ENCODE assay signal across 8 cellular contexts in the genomic region with DNA sequence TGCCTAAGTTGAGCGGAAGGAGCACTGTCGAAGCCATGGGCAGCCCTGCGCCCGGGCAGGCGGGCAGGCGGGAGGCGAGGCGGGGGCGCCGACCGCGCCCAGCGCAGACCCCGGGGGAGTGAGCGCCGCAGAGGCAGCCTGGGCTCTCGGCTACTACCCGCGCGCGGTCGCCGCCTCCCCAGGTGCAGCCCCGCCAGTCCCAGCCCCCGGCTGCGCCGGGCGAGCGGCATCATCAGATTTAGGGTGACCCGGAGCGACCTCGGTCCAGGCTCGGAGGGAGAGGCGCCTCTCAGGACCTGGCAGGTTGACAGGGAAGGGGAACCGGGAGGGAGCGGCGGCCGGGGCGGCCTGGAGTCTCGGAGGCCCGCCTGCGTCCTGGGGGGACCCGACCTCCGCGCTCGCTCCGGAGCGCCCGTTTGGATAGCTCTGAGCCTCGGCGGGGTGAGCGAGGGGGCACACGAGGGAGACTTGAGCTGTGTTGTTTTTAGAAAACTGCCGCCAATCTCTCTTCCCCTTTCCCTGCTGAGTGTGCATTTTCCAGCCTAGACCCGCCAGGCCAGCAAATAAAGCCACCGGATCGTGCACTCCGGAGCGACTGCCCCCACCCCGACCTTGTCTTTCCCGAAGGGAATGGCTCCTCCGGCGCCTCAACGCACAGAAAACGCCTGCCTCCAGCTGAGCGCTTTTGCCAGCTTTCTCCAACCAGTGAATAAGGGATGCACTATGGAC. TPM values are rescaled to one million over a fixed set of nuclear protein-coding genes. Genes with fewer than 3 reads are reported as not detected.
A peak's percentile ranks its signal among the peaks of the same experiment; 100 is the strongest.
DNase-seq lines count a peak whose midpoint lies in the region; ATAC-seq and TF ChIP-seq lines count a peak whose summit lies in the region.

No MANE protein-coding gene starts in this region.

- WGBS in gastroesophageal sphincter (ENCODE audit: low coverage in 1 of 2), 2 donors, result 0% methylated on average over 2 to 3 of the region's 66 CpGs

- H3K9me3 Mint-ChIP-seq in WTC11, result no peaks in the 10 kb centered on the region
- H3K9me3 Mint-ChIP-seq in neural progenitor cell, result no peaks in the 10 kb centered on the region

- no peak overlapping the region for H3K9ac ChIP-seq in neural progenitor cell

- no peak overlapping the region for H3K27ac Mint-ChIP-seq in WTC11
- H3K27ac Mint-ChIP-seq in neural progenitor cell, result peak overlapping the region; percentile 72

- H3K36me3 ChIP-seq in gastroesophageal sphincter (no peaks in the 10 kb centered on the region), neural progenitor cell (no peaks in the 10 kb centered on the region)

- peak; percentile 29 for ATAC-seq in WTC11
- ATAC-seq in gastroesophageal sphincter, result no peak
- no peak for ATAC-seq in GM19324 (IDR thresholded peaks at IDR 0.05; ENCODE audit: low FRiP score, unreplicated experiment)
- ATAC-seq in GM19023 (IDR thresholded peaks at IDR 0.05; ENCODE audit: unreplicated experiment), result no peak

- peaks cover 31% of the 10 kb centered on the region for H3F3A ChIP-seq in neural progenitor cell (ENCODE audit: low read depth)

- H3K27me3 ChIP-seq in gastroesophageal sphincter (no peaks in the 10 kb centered on the region), neural progenitor cell (peaks cover 74% of the 10 kb centered on the region)

- H3K4me1 Mint-ChIP-seq in WTC11 (peaks cover 24% of the 10 kb centered on the region), neural progenitor cell (peaks cover 35% of the 10 kb centered on the region)

- TF ChIP-seq POLR2A in gastroesophageal sphincter (IDR thresholded peaks at IDR 0.05), result no peak

- POLR2A ChIA-PET in WTC11 (lab: Charles Lee), result no interaction called here

- H3K36me3 Mint-ChIP-seq in WTC11 (no peaks in the 10 kb centered on the region), neural progenitor cell (no peaks in the 10 kb centered on the region)

- CTCF ChIA-PET in WTC11 (lab: Charles Lee), result no interaction called here

- TF ChIP-seq CTCF in WTC11 (IDR thresholded peaks at IDR 0.05) (no peak), gastroesophageal sphincter (IDR thresholded peaks at IDR 0.05) (no peak), neural progenitor cell (IDR thresholded peaks at IDR 0.05) (no peak)

- TF ChIP-seq EP300 in gastroesophageal sphincter (IDR thresholded peaks at IDR 0.05), result no peak

- H3K9me3 ChIP-seq in gastroesophageal sphincter (no peaks in the 10 kb centered on the region), neural progenitor cell (ENCODE audit: low read depth) (no peaks in the 10 kb centered on the region)

- peak overlapping the region; percentile 97 for H3K4me2 ChIP-seq in neural progenitor cell

- H3K4me3 Mint-ChIP-seq in WTC11 (peak overlapping the region; percentile 87), neural progenitor cell (peak overlapping the region; percentile 98)

- H3K79me2 ChIP-seq in neural progenitor cell (ENCODE audit: low read depth), result no peaks in the 10 kb centered on the region

- H2AFZ ChIP-seq in neural progenitor cell (replicated peaks), result peak overlapping the region; percentile 80

- H3K4me3 ChIP-seq in gastroesophageal sphincter, result peak overlapping the region; percentile 81 to 84
- H3K4me3 ChIP-seq in neural progenitor cell, result peak overlapping the region; percentile 73

- no peaks in the 10 kb centered on the region for H4K20me1 ChIP-seq in neural progenitor cell (ENCODE audit: low read depth)

- peak overlapping the region; percentile 78 to 96 (median 94) for H3K27ac ChIP-seq in gastroesophageal sphincter
- H3K27ac ChIP-seq in neural progenitor cell, result no peak overlapping the region

- H3K4me1 ChIP-seq in gastroesophageal sphincter (peaks cover 0 to 55% (median 13%) of the 10 kb centered on the region in 3 donors), neural progenitor cell (peaks cover 22% of the 10 kb centered on the region)

- DNase-seq in stimulated activated CD4-positive, alpha-beta T cell treated with anti-CD3 and anti-CD28 coated beads, Interleukin-12 subunit alpha, Interleukin-12 subunit beta, amount 100 ng/mL, for 4 hours, result peak; percentile 6
- no peak for DNase-seq in stimulated activated CD4-positive, alpha-beta T cell treated with anti-CD3 and anti-CD28 coated beads, Interleukin-2, amount 100 ng/mL, for 48 hours
- DNase-seq in WTC11 (ENCODE audit: low spot score) (peak; percentile 60), neural progenitor cell (ENCODE audit: low spot score) (peak; percentile 64), NCI-H774 (lab: John Stamatoyannopoulos, UW) (no peak)

- H3K27me3 Mint-ChIP-seq in WTC11 (ENCODE audit: low read depth) (peaks cover 78% of the 10 kb centered on the region), neural progenitor cell (ENCODE audit: insufficient read depth, low read depth) (peaks cover 9% of the 10 kb centered on the region)

TF ChIP-seq in WTC11, 78 proteins besides CTCF, POLR2A, EP300 and RAD21 (continues in another document):
- TF ChIP-seq ZNF396 (CRISPR knock-in tag; IDR thresholded peaks at IDR 0.05; ENCODE audit: borderline replicate concordance) (no peak), NR2C2 (CRISPR knock-in tag; IDR thresholded peaks at IDR 0.05) (no peak), KAT7 (CRISPR knock-in tag; IDR thresholded peaks at IDR 0.05; ENCODE audit: borderline replicate concordance) (no peak), CREM (CRISPR knock-in tag; IDR thresholded peaks at IDR 0.05) (0 out of 2 replicates have a peak, but pooled peaks have one; percentile 46), JAZF1 (CRISPR knock-in tag; IDR thresholded peaks at IDR 0.05) (no peak), E2F5 (CRISPR knock-in tag; IDR thresholded peaks at IDR 0.05) (peak; percentile 54; the same call in 1 of the 2 replicates), TEAD1 (CRISPR knock-in tag; IDR thresholded peaks at IDR 0.05) (no peak), SOX15 (CRISPR knock-in tag; IDR thresholded peaks at IDR 0.05) (no peak), NR3C1 (CRISPR knock-in tag; conservative IDR thresholded peaks at IDR 0.05; ENCODE audit: low read depth) (no peak)
- TF ChIP-seq, protein P1, sequence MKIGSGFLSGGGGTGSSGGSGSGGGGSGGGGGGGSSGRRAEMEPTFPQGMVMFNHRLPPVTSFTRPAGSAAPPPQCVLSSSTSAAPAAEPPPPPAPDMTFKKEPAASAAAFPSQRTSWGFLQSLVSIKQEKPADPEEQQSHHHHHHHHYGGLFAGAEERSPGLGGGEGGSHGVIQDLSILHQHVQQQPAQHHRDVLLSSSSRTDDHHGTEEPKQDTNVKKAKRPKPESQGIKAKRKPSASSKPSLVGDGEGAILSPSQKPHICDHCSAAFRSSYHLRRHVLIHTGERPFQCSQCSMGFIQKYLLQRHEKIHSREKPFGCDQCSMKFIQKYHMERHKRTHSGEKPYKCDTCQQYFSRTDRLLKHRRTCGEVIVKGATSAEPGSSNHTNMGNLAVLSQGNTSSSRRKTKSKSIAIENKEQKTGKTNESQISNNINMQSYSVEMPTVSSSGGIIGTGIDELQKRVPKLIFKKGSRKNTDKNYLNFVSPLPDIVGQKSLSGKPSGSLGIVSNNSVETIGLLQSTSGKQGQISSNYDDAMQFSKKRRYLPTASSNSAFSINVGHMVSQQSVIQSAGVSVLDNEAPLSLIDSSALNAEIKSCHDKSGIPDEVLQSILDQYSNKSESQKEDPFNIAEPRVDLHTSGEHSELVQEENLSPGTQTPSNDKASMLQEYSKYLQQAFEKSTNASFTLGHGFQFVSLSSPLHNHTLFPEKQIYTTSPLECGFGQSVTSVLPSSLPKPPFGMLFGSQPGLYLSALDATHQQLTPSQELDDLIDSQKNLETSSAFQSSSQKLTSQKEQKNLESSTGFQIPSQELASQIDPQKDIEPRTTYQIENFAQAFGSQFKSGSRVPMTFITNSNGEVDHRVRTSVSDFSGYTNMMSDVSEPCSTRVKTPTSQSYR (CRISPR knock-in tag; IDR thresholded peaks at IDR 0.05), result no peak
- TF ChIP-seq, protein P2, sequence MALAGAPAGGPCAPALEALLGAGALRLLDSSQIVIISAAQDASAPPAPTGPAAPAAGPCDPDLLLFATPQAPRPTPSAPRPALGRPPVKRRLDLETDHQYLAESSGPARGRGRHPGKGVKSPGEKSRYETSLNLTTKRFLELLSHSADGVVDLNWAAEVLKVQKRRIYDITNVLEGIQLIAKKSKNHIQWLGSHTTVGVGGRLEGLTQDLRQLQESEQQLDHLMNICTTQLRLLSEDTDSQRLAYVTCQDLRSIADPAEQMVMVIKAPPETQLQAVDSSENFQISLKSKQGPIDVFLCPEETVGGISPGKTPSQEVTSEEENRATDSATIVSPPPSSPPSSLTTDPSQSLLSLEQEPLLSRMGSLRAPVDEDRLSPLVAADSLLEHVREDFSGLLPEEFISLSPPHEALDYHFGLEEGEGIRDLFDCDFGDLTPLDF (CRISPR knock-in tag; IDR thresholded peaks at IDR 0.05), result no peak
- TF ChIP-seq, protein P3, sequence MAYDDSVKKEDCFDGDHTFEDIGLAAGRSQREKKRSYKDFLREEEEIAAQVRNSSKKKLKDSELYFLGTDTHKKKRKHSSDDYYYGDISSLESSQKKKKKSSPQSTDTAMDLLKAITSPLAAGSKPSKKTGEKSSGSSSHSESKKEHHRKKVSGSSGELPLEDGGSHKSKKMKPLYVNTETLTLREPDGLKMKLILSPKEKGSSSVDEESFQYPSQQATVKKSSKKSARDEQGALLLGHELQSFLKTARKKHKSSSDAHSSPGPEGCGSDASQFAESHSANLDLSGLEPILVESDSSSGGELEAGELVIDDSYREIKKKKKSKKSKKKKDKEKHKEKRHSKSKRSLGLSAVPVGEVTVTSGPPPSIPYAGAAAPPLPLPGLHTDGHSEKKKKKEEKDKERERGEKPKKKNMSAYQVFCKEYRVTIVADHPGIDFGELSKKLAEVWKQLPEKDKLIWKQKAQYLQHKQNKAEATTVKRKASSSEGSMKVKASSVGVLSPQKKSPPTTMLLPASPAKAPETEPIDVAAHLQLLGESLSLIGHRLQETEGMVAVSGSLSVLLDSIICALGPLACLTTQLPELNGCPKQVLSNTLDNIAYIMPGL (CRISPR knock-in tag; IDR thresholded peaks at IDR 0.05), result 0 out of 2 replicates have a peak, but pooled peaks have one; percentile 47

RNA-seq across cellular contexts. Expression of gene NRP1, which starts 2.3 kb away (rescaled TPM):
- 1.1 to 3.0 TPM (median 1.2 TPM) in 3 replicates for total RNA-seq in WTC11 (2021)
- 10 to 100 TPM; 43.4 to 95.4 (median 52.7) TPM for total RNA-seq in gastroesophageal sphincter
- 1.9 and 2.0 TPM in 2 replicates for total RNA-seq in neural progenitor cell (ENCODE audit: low replicate concordance)

Comparison
In these comparisons a context has a peak if more than half of its experiments do, and no peak if none do; other contexts are left out.
1. DNase-seq: peak in stimulated activated CD4-positive, alpha-beta T cell treated with anti-CD3 and anti-CD28 coated beads, Interleukin-12 subunit alpha, Interleukin-12 subunit beta, amount 100 ng/mL, for 4 hours (single experiment), WTC11 (single experiment) and neural progenitor cell (single experiment); none in stimulated activated CD4-positive, alpha-beta T cell treated with anti-CD3 and anti-CD28 coated beads, Interleukin-2, amount 100 ng/mL, for 48 hours (0 of 2) and NCI-H774 (single experiment).
2. RNA of gene NRP1, which starts 2.3 kb away (total RNA-seq): 43.4 to 95.4 TPM in gastroesophageal sphincter; 1.1 to 3.0 TPM in WTC11 and 1.9 to 2.0 TPM in neural progenitor cell; every median in the first group is over 10 times any median in the second.